ENCODE assay signal across 21 cellular contexts in genomic region chrX:118579417-118579816, GRCh38.
"Had no signal": no experiment of that assay in that cellular context is flagged by ENCODE, and none has a peak within 500 bp of the region (broad histone marks: within the 10 kb centered on the region; RNA-seq: fewer than 3 reads in every experiment).

No MANE protein-coding gene starts in this region.

- H3K27ac ChIP-seq: gastroesophageal sphincter, neutrophil, pancreas, right lobe of liver, thoracic aorta had no signal

- H3K27me3 ChIP-seq: gastroesophageal sphincter, neutrophil, right lobe of liver had no signal

- ATAC-seq: activated CD8-positive, alpha-beta memory T cell treated with anti-CD3 and anti-CD28 coated beads, Interleukin-2, amount 10 ng/mL, durations not matched to agents 7 days and 5 days; esophagus mucosa; gastroesophageal sphincter; naive thymus-derived CD8-positive, alpha-beta T cell; pancreas; right lobe of liver had no signal

- H3K4me3 Mint-ChIP-seq: activated CD4-positive, alpha-beta memory T cell treated with anti-CD3 and anti-CD28 coated beads, Interleukin-2, amount 10 ng/mL, durations not matched to agents 7 days and 5 days; activated CD8-positive, alpha-beta memory T cell treated with anti-CD3 and anti-CD28 coated beads, Interleukin-2, amount 10 ng/mL, durations not matched to agents 7 days and 5 days; immature natural killer cell had no signal

- H3K4me3 ChIP-seq: gastroesophageal sphincter, pancreas, right lobe of liver, smooth muscle cell, thoracic aorta had no signal

- H3K9me3 ChIP-seq: gastroesophageal sphincter, neutrophil, pancreas, right lobe of liver, thoracic aorta had no signal

- H3K27me3 Mint-ChIP-seq: activated CD4-positive, alpha-beta memory T cell treated with anti-CD3 and anti-CD28 coated beads, Interleukin-2, amount 10 ng/mL, durations not matched to agents 7 days and 5 days; activated CD8-positive, alpha-beta memory T cell treated with anti-CD3 and anti-CD28 coated beads, Interleukin-2, amount 10 ng/mL, durations not matched to agents 7 days and 5 days; naive thymus-derived CD8-positive, alpha-beta T cell had no signal

- H3K27ac Mint-ChIP-seq: activated CD4-positive, alpha-beta memory T cell treated with anti-CD3 and anti-CD28 coated beads, Interleukin-2, amount 10 ng/mL, durations not matched to agents 7 days and 5 days; activated CD8-positive, alpha-beta memory T cell treated with anti-CD3 and anti-CD28 coated beads, Interleukin-2, amount 10 ng/mL, durations not matched to agents 7 days and 5 days had no signal

- H3K4me1 Mint-ChIP-seq: activated CD4-positive, alpha-beta memory T cell treated with anti-CD3 and anti-CD28 coated beads, Interleukin-2, amount 10 ng/mL, durations not matched to agents 7 days and 5 days; activated CD8-positive, alpha-beta memory T cell treated with anti-CD3 and anti-CD28 coated beads, Interleukin-2, amount 10 ng/mL, durations not matched to agents 7 days and 5 days; immature natural killer cell; naive thymus-derived CD8-positive, alpha-beta T cell had no signal

- H3K4me1 ChIP-seq: gastroesophageal sphincter, pancreas, right lobe of liver had no signal

- H3K36me3 ChIP-seq: pancreas, right lobe of liver, thoracic aorta had no signal

- H3K4me2 ChIP-seq: smooth muscle cell had no signal

- DNase-seq: activated CD4-positive, alpha-beta memory T cell treated with anti-CD3 and anti-CD28 coated beads, Interleukin-2, amount 10 ng/mL, durations not matched to agents 7 days and 5 days; activated CD4-positive, alpha-beta T cell treated with anti-CD3 and anti-CD28 coated beads for 48 hours; activated CD4-positive, CD25-positive, alpha-beta regulatory T cell; activated CD8-positive, alpha-beta memory T cell treated with anti-CD3 and anti-CD28 coated beads, Interleukin-2, amount 10 ng/mL, durations not matched to agents 7 days and 5 days; activated naive CD4-positive, alpha-beta T cell; aorta; cortex of kidney; effector CD4-positive, alpha-beta T cell; immature natural killer cell; mesendoderm; naive thymus-derived CD8-positive, alpha-beta T cell; pancreas; right lobe of liver; stimulated activated CD4-positive, alpha-beta T cell treated with anti-CD3 and anti-CD28 coated beads, Interleukin-4, amount 100 ng/mL, for 1 hour; T-helper 1 cell; T1000 had no signal

- H3K9me3 Mint-ChIP-seq: activated CD4-positive, alpha-beta memory T cell treated with anti-CD3 and anti-CD28 coated beads, Interleukin-2, amount 10 ng/mL, durations not matched to agents 7 days and 5 days had no signal
